ENCODE assay signal across 1 cellular context in the genomic region with DNA sequence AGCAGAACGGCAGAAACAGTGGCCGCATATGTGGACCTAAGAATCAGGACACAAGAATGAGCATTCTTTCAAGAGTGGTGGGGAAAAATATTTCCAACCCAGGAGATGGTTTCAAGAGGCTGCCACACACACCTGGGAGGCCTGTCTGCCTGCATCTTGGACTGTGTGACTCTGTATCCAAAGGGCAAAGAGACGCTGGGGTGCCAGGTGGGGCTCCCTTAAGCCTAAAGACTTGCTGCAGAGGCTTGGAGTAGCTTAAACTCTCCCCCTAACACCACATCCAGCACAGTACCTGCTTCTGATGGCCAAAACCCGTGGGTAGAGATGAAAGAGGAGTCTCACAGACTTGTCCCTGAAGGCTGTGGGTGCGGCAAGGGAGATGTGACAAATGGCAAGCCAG.
TF ChIP-seq lines count a peak whose summit lies in the region.

No MANE protein-coding gene starts in this region.

TF ChIP-seq in H1, 55 proteins besides CTCF, POLR2A, EP300 and RAD21:
- no peak for TF ChIP-seq JUND (IDR thresholded peaks at IDR 0.05; ENCODE audit: low read length)
- TF ChIP-seq GABPA (IDR thresholded peaks at IDR 0.05; ENCODE audit: borderline replicate concordance, insufficient read depth, low read length), result no peak
- TF ChIP-seq SAP30 (IDR thresholded peaks at IDR 0.05; ENCODE audit: insufficient read depth, insufficient replicate concordance, low read length), result no peak
- TF ChIP-seq KDM1A (IDR thresholded peaks at IDR 0.05; ENCODE audit: borderline replicate concordance, low read length), result no peak
- no peak for TF ChIP-seq RFX5 (IDR thresholded peaks at IDR 0.05; ENCODE audit: borderline replicate concordance, low read depth, low read length)
- TF ChIP-seq JUN (IDR thresholded peaks at IDR 0.05; ENCODE audit: low read depth, low read length), result no peak
- TF ChIP-seq CBX5 (IDR thresholded peaks at IDR 0.05; ENCODE audit: low read depth, low read length), result no peak
- no peak for TF ChIP-seq NRF1 (IDR thresholded peaks at IDR 0.05; ENCODE audit: low read depth, low read length)
- no peak for TF ChIP-seq TCF12 (IDR thresholded peaks at IDR 0.05; ENCODE audit: low read depth, low read length)
- TF ChIP-seq TAF1 (IDR thresholded peaks at IDR 0.05; ENCODE audit: low read depth, low read length), result no peak
- no peak for TF ChIP-seq YY1 (IDR thresholded peaks at IDR 0.05; ENCODE audit: low read depth, low read length)
